In genomic region chr12:116959845-116960514, GRCh38 we compare ENCODE assay signal across 8 cellular contexts. TPM values are rescaled to one million over a fixed set of nuclear protein-coding genes. Genes with fewer than 3 reads are reported as not detected.
DNase-seq lines count a peak whose midpoint lies in the region; ATAC-seq, FAIRE-seq and TF ChIP-seq lines count a peak whose summit lies in the region.

No MANE protein-coding gene starts in this region.

- peaks cover 5% of the 10 kb centered on the region; the same call in 1 of the 3 replicates for H3K36me3 ChIP-seq in K562 (ENCODE audit: control insufficient read depth, insufficient read depth, low read length)
- H3K36me3 ChIP-seq in WERI-Rb-1: peaks cover 2% of the 10 kb centered on the region; the same call in 1 of the 2 replicates

- no peak for TF ChIP-seq EP300 in K562 (IDR thresholded peaks at IDR 0.05; ENCODE audit: low read length)

- peak; percentile 48 for FAIRE-seq in K562 (lab: Jason Lieb, UNC)

- H3K4me3 ChIP-seq in K562 (no peak overlapping the region), WERI-Rb-1 (ENCODE audit: low read depth, low read length) (no peak overlapping the region), coronary artery (no peak overlapping the region)

- H3K27me3 ChIP-seq in K562 (ENCODE audit: control insufficient read depth in 2 of 2, insufficient read depth in 2 of 2, low read length in 2 of 2) (no peaks in the 10 kb centered on the region), WERI-Rb-1 (ENCODE audit: insufficient read depth, low read depth, severe bottlenecking) (no peaks in the 10 kb centered on the region)

- no peak overlapping the region for H3K4me2 ChIP-seq in K562 (ENCODE audit: insufficient read depth, low read length)

- no peaks in the 10 kb centered on the region for H3K9me1 ChIP-seq in K562 (ENCODE audit: control insufficient read depth, insufficient read depth, low read length)

- BruUV-seq in K562 (replicated peaks; lab: Mats Ljungman, UMichigan): no TSS peak

- 62% methylated on average over 5 of the region's 5 CpGs for WGBS in K562 (ENCODE audit: insufficient coverage, low coverage, missing lambda C conversion rate)

- in situ Hi-C loops in K562 (cut with MboI): loop anchor here (25.0 kb wide), 1 partner anchor 248 kb away; no protein-coding TSS in a partner anchor

- TF ChIP-seq POLR2A in GM18505 (IDR thresholded peaks at IDR 0.05; ENCODE audit: borderline replicate concordance, extremely low read depth, insufficient read depth, insufficient read length) (no peak), K562 (conservative IDR thresholded peaks at IDR 0.05) (no peak)

- H3K9me3 ChIP-seq in K562 (replicated peaks; ENCODE audit: control insufficient read depth, insufficient read depth, low read depth, low read length) (no peaks in the 10 kb centered on the region), WERI-Rb-1 (ENCODE audit: severe bottlenecking) (no peaks in the 10 kb centered on the region)

- CTCF ChIA-PET in K562 (lab: Yijun Ruan, JAX; ENCODE audit: low intra/inter-chr PET ratio): no interaction called here

- H3K27ac ChIP-seq in K562 (ENCODE audit: extremely low read depth, low read depth, low read length) (no peak overlapping the region), WERI-Rb-1 (no peak overlapping the region), coronary artery (no peak overlapping the region)

- H2AFZ ChIP-seq in K562 (ENCODE audit: low read depth, low read length): no peak overlapping the region

- TF ChIP-seq CTCF in K562 (IDR thresholded peaks at IDR 0.05 in 2 of 3, conservative IDR thresholded peaks at IDR 0.05 in 1 of 3; ENCODE audit: insufficient read depth in 2 of 3, low read depth in 1 of 3, low read length in 3 of 3) (no peak), WERI-Rb-1 (IDR thresholded peaks at IDR 0.05; ENCODE audit: low read depth, low read length) (no peak), coronary artery (IDR thresholded peaks at IDR 0.05) (no peak)

- intact Hi-C loops in K562 (cut with micrococcal nuclease) (no loop called here), sciatic nerve (cut with DNase I) (no loop called here)

- H4K20me1 ChIP-seq in K562 (replicated peaks; ENCODE audit: control insufficient read depth, insufficient read depth, low read length): peaks cover 4% of the 10 kb centered on the region

- DNase-seq in K562 (ENCODE audit: extremely low read depth in 1 of 4, low spot score in 3 of 4): no peak
- DNase-seq in WERI-Rb-1: no peak
- DNase-seq in AG08396 (ENCODE audit: low spot score): no peak
- no peak for DNase-seq in sciatic nerve (ENCODE audit: low spot score)
- DNase-seq in coronary artery (ENCODE audit: low spot score): no peak

- ATAC-seq in GM18505 (IDR thresholded peaks at IDR 0.05; ENCODE audit: unreplicated experiment) (peak; percentile 93), GM21381 (IDR thresholded peaks at IDR 0.05; ENCODE audit: unreplicated experiment) (peak; percentile 99), HG03457 (IDR thresholded peaks at IDR 0.05; ENCODE audit: unreplicated experiment) (peak; percentile 98), K562 (no peak), sciatic nerve (no peak)

- no peaks in the 10 kb centered on the region for H3K79me2 ChIP-seq in K562 (ENCODE audit: control insufficient read depth, insufficient read depth, low read length)

- no peak overlapping the region for H3K9ac ChIP-seq in K562 (ENCODE audit: insufficient read depth in 1 of 2, low read depth in 2 of 2, low read length in 2 of 2)

- peaks cover 0 to 8% of the 10 kb centered on the region in 2 experiments; a peak in 2 of 5 replicates for H3K4me1 ChIP-seq in K562 (replicated peaks in 1 of 2; ENCODE audit: control insufficient read depth in 2 of 2, insufficient read depth in 2 of 2, low read length in 2 of 2)

- TF ChIP-seq RAD21 in K562 (CRISPR knock-in tag; conservative IDR thresholded peaks at IDR 0.05 in 1 of 2, IDR thresholded peaks at IDR 0.05 in 1 of 2): no peak

- POLR2A ChIA-PET in K562 (lab: Yijun Ruan, JAX): interaction anchor here (0.8 to 0.9 kb wide), 2 partner anchors 22 to 30 kb away, joined by 3 read pairs; no protein-coding TSS in a partner anchor

TF ChIP-seq in K562, 482 proteins besides CTCF, POLR2A, EP300 and RAD21:
- 0 out of 2 replicates have a peak, but pooled peaks have one; percentile 11 for TF ChIP-seq MAFG (tag; conservative IDR thresholded peaks at IDR 0.05)
- no peak for TF ChIP-seq ZZZ3 (IDR thresholded peaks at IDR 0.05)
- no peak for TF ChIP-seq CTCFL (IDR thresholded peaks at IDR 0.05; ENCODE audit: borderline replicate concordance, insufficient read depth, low read depth, low read length, poor library complexity, severe bottlenecking)
- TF ChIP-seq LEF1 (IDR thresholded peaks at IDR 0.05): no peak
- peak; percentile 63 for TF ChIP-seq NFE2 (IDR thresholded peaks at IDR 0.05; ENCODE audit: low read depth)
- TF ChIP-seq OTX1 (CRISPR knock-in tag; IDR thresholded peaks at IDR 0.05): no peak
TF ChIP-seq in K562: peak in this region for 2.

RNA-seq across cellular contexts. Expression of gene FBXW8, which starts 49.2 kb away (rescaled TPM):
- 22.7 and 26.4 TPM in 2 replicates for total RNA-seq in K562 (2011; cell fraction: chromatin; rRNA removed; ENCODE audit: low replicate concordance)
- 9.8 and 11.3 TPM in 2 replicates for total RNA-seq in K562 (2011; cell fraction: nucleolus; rRNA removed)
- 17.7 and 31.7 TPM in 2 replicates for total RNA-seq in K562 (2011; cell fraction: nucleoplasm; rRNA removed)
- total RNA-seq in K562 (2014; rRNA removed) (6.7 and 7.0 TPM in 2 replicates), K562 (2014; rRNA removed; fragmentation: Illumina TruSeq; extraction: Trizol) (2.7 and 3.9 TPM in 2 replicates), K562 (2015; rRNA removed; fragmentation: Illumina TruSeq; extraction: Trizol) (4.0 and 4.1 TPM in 2 replicates), K562 (2021) (8.1 and 8.3 TPM in 2 replicates), sciatic nerve (12.9 TPM)
- polyA plus RNA-seq in K562 (2011; rRNA removed) (6.7 and 9.7 TPM in 2 replicates), K562 (2014; fragmentation: Illumina TruSeq; extraction: Trizol) (4.8 and 6.2 TPM in 2 replicates), K562 (2014; fragmentation: Nextera tagmentation; extraction: Ambion mirVana) (under 1 TPM; 0.58 to 0.69 TPM), K562 (2014; rRNA removed) (3.6 and 4.4 TPM in 2 replicates)
- polyA plus RNA-seq in K562 (2011; cell fraction: cytosol; rRNA removed): 6.4 and 7.3 TPM in 2 replicates
- polyA plus RNA-seq in K562 (2011; cell fraction: nucleus; rRNA removed): 13.8 and 15.6 TPM in 2 replicates
- polyA plus RNA-seq in K562 (2012): 4.6 and 9.9 TPM in 2 replicates
- polyA minus RNA-seq in K562 (2011; rRNA and poly(A)+ RNA removed): 15.4 and 19.4 TPM in 2 replicates
- polyA minus RNA-seq in K562 (2011; cell fraction: cytosol; rRNA and poly(A)+ RNA removed): 5.4 and 9.7 TPM in 2 replicates
- polyA minus RNA-seq in K562 (2011; cell fraction: nucleus; rRNA and poly(A)+ RNA removed): 9.0 and 12.6 TPM in 2 replicates

Comparison
In these comparisons a context has a peak if more than half of its experiments do, and no peak if none do; other contexts are left out.
1. ATAC-seq: peak in GM18505 (single experiment), GM21381 (single experiment) and HG03457 (single experiment); none in K562 (single experiment) and sciatic nerve (single experiment).